Comparison of ENCODE assay signal across 16 cellular contexts in genomic region chr5:33230467-33231078, GRCh38.
A peak's percentile ranks its signal among the peaks of the same experiment; 100 is the strongest.
DNase-seq lines count a peak whose midpoint lies in the region; ATAC-seq and TF ChIP-seq lines count a peak whose summit lies in the region.
"Had no signal": no experiment of that assay in that cellular context is flagged by ENCODE, and none has a peak within 500 bp of the region (broad histone marks: within the 10 kb centered on the region; RNA-seq: fewer than 3 reads in every experiment).

No MANE protein-coding gene starts in this region.

- TF ChIP-seq EP300 in SK-N-SH (IDR thresholded peaks at IDR 0.05; ENCODE audit: borderline replicate concordance in 1 of 2, low read depth in 1 of 2, low read length in 1 of 2), result no peak

- H3K27me3 ChIP-seq in SK-N-SH (ENCODE audit: insufficient read depth), result no peaks in the 10 kb centered on the region
- H3K27me3 ChIP-seq in subcutaneous abdominal adipose tissue (ENCODE audit: control insufficient read depth in 5 of 5, insufficient read depth in 4 of 5, low read length in 5 of 5), result no peaks in the 10 kb centered on the region
- no peaks in the 10 kb centered on the region for H3K27me3 ChIP-seq in gastrocnemius medialis
- H3K27me3 ChIP-seq: BLaER1 treated with 17β-estradiol and CSF1 and Interleukin-3, amounts not matched to agents 10 nM and 100 nM had no signal

- DNase-seq in SK-N-SH (no peak), astrocyte of the spinal cord (ENCODE audit: low read depth, low spot score) (peak; percentile 17), left lobe of liver (ENCODE audit: low spot score) (no peak), gastrocnemius medialis (no peak)
- DNase-seq in activated CD4-positive, CD25-positive, alpha-beta regulatory T cell treated with anti-CD3 and anti-CD28 coated beads, Interleukin-2, amount 50 U/mL, for 72 hours, result no peak
- DNase-seq: 8988T, H7, Kasumi-1, NCI-H1105 treated with DMSO at 0.1 percent for 48 hours, NCI-H187, NCI-H2171 treated with DMSO at 0.1 percent for 48 hours, NCI-H774 had no signal

- H3K36me3 ChIP-seq in SK-N-SH (replicated peaks in 1 of 2; ENCODE audit: control insufficient read depth in 1 of 2, insufficient read depth in 2 of 2, low read length in 1 of 2) (no peaks in the 10 kb centered on the region), subcutaneous abdominal adipose tissue (ENCODE audit: control insufficient read depth in 5 of 5, insufficient read depth in 5 of 5, low read length in 5 of 5) (no peaks in the 10 kb centered on the region), gastrocnemius medialis (no peaks in the 10 kb centered on the region)
- H3K36me3 ChIP-seq: BLaER1 treated with 17β-estradiol and CSF1 and Interleukin-3, amounts not matched to agents 10 nM and 100 nM had no signal

- 71% methylated on average over 13 of the region's 13 CpGs for WGBS in SK-N-SH (ENCODE audit: low lambda C conversion rate)

- no peak for TF ChIP-seq CTCF in SK-N-SH (IDR thresholded peaks at IDR 0.05)
- no peak for TF ChIP-seq CTCF in astrocyte of the spinal cord (IDR thresholded peaks at IDR 0.05; ENCODE audit: low read depth, low read length)
- no peak for TF ChIP-seq CTCF in gastrocnemius medialis (IDR thresholded peaks at IDR 0.05 in 4 of 5, conservative IDR thresholded peaks at IDR 0.05 in 1 of 5)

- H3K9me3 ChIP-seq in SK-N-SH (no peaks in the 10 kb centered on the region), subcutaneous abdominal adipose tissue (ENCODE audit: control insufficient read depth in 5 of 5, low read length in 5 of 5) (peaks cover 0 to 4% (median 0%) of the 10 kb centered on the region in 5 donors), gastrocnemius medialis (no peaks in the 10 kb centered on the region)

- ATAC-seq in SK-N-SH treated with all-trans-retinoic acid at 6 μM for 48 hours (no peak), left lobe of liver (peak; percentile 40), gastrocnemius medialis (no peak), HG03095 (IDR thresholded peaks at IDR 0.05; ENCODE audit: unreplicated experiment) (no peak)

- no peaks in the 10 kb centered on the region for H3K79me2 ChIP-seq in SK-N-SH (ENCODE audit: insufficient read depth)

- H3K27ac ChIP-seq in SK-N-SH (ENCODE audit: low read depth in 2 of 2, low read length in 1 of 2) (no peak overlapping the region), subcutaneous abdominal adipose tissue (ENCODE audit: low read depth, low read length) (peak overlapping the region; percentile 31), gastrocnemius medialis (no peak overlapping the region)
- H3K27ac ChIP-seq: BLaER1 treated with 17β-estradiol and CSF1 and Interleukin-3, amounts not matched to agents 10 nM and 100 nM had no signal

- H2AFZ ChIP-seq in SK-N-SH (ENCODE audit: low read depth), result peak overlapping the region; percentile 20; the same call in 1 of the 2 replicates

- H3K4me2 ChIP-seq in SK-N-SH, result no peak overlapping the region
- H3K4me2 ChIP-seq: BLaER1 treated with 17β-estradiol and CSF1 and Interleukin-3, amounts not matched to agents 10 nM and 100 nM had no signal

- H4K20me1 ChIP-seq in SK-N-SH (ENCODE audit: insufficient read depth), result no peaks in the 10 kb centered on the region
- H4K20me1 ChIP-seq: BLaER1 treated with 17β-estradiol and CSF1 and Interleukin-3, amounts not matched to agents 10 nM and 100 nM had no signal

- no peak overlapping the region for H3K9ac ChIP-seq in SK-N-SH
- H3K9ac ChIP-seq in subcutaneous abdominal adipose tissue (ENCODE audit: low read length in 5 of 5), result no peak overlapping the region
- H3K9ac ChIP-seq: BLaER1 treated with 17β-estradiol and CSF1 and Interleukin-3, amounts not matched to agents 10 nM and 100 nM had no signal

- no peak for TF ChIP-seq POLR2A in gastrocnemius medialis (IDR thresholded peaks at IDR 0.05)

- H3K4me3 ChIP-seq in SK-N-SH (ENCODE audit: low read depth in 2 of 2, low read length in 1 of 2) (no peak overlapping the region), astrocyte of the spinal cord (ENCODE audit: low read depth, low read length) (no peak overlapping the region), subcutaneous abdominal adipose tissue (ENCODE audit: low read depth in 1 of 5, low read length in 5 of 5) (no peak overlapping the region), gastrocnemius medialis (no peak overlapping the region)
- H3K4me3 ChIP-seq: BLaER1 treated with 17β-estradiol and CSF1 and Interleukin-3, amounts not matched to agents 10 nM and 100 nM had no signal

- H3F3A ChIP-seq in SK-N-SH (replicated peaks; ENCODE audit: insufficient read depth), result peaks cover 4% of the 10 kb centered on the region

- no peaks in the 10 kb centered on the region for H3K9me2 ChIP-seq in SK-N-SH

- CTCF ChIA-PET in SK-N-SH (lab: Yijun Ruan, JAX), result no interaction called here

- no peak for TF ChIP-seq RAD21 in SK-N-SH (IDR thresholded peaks at IDR 0.05; ENCODE audit: low read length)

- in situ Hi-C loops in astrocyte of the spinal cord (cut with HindIII; ENCODE audit: low sequenced_read_pairs) (no loop called here), gastrocnemius medialis (cut with MboI; ENCODE audit: low sequenced_read_pairs in 4 of 4) (no loop called here)

- intact Hi-C loops in gastrocnemius medialis (cut with DNase I; ENCODE audit: low total_unique reads), result no loop called here

- POLR2A ChIA-PET in SK-N-SH (lab: Yijun Ruan, JAX), result no interaction called here

- H3K4me1 ChIP-seq in SK-N-SH (ENCODE audit: control insufficient read depth in 1 of 2, insufficient read depth in 2 of 2, low read depth in 1 of 2, low read length in 1 of 2) (peaks cover 0 to 4% of the 10 kb centered on the region in 2 experiments; a peak in 2 of 4 replicates), subcutaneous abdominal adipose tissue (ENCODE audit: control insufficient read depth in 5 of 5, insufficient read depth in 5 of 5, low read length in 5 of 5) (peaks cover 0 to 32% (median 0%) of the 10 kb centered on the region in 5 donors), gastrocnemius medialis (peaks cover 0 to 10% of the 10 kb centered on the region in 2 donors)

TF ChIP-seq in SK-N-SH, 30 proteins besides CTCF, POLR2A, EP300 and RAD21:
- TF ChIP-seq POLR2AphosphoS5 (IDR thresholded peaks at IDR 0.05; ENCODE audit: low read depth, low read length), result no peak
TF ChIP-seq in SK-N-SH: peak in this region for 0.

TF ChIP-seq in SK-N-SH treated with all-trans-retinoic acid at 6 μM for 48 hours, 23 proteins besides CTCF, POLR2A, EP300 and RAD21 (continues in another document):
- TF ChIP-seq ESRRG (CRISPR knock-in tag; IDR thresholded peaks at IDR 0.05), result no peak
- TF ChIP-seq ARNTL (CRISPR knock-in tag; IDR thresholded peaks at IDR 0.05; ENCODE audit: borderline replicate concordance, low read depth), result no peak
- no peak for TF ChIP-seq BACH2 (CRISPR knock-in tag; IDR thresholded peaks at IDR 0.05; ENCODE audit: borderline replicate concordance)
- no peak for TF ChIP-seq TOX (CRISPR knock-in tag; IDR thresholded peaks at IDR 0.05; ENCODE audit: borderline replicate concordance)
- TF ChIP-seq GLIS3 (CRISPR knock-in tag; IDR thresholded peaks at IDR 0.05), result no peak
- TF ChIP-seq OSR1 (CRISPR knock-in tag; IDR thresholded peaks at IDR 0.05), result no peak
- no peak for TF ChIP-seq PPARA (CRISPR knock-in tag; IDR thresholded peaks at IDR 0.05; ENCODE audit: borderline replicate concordance)
- no peak for TF ChIP-seq ZNF565 (CRISPR knock-in tag; conservative IDR thresholded peaks at IDR 0.05; ENCODE audit: low read depth)
- TF ChIP-seq, protein P1, sequence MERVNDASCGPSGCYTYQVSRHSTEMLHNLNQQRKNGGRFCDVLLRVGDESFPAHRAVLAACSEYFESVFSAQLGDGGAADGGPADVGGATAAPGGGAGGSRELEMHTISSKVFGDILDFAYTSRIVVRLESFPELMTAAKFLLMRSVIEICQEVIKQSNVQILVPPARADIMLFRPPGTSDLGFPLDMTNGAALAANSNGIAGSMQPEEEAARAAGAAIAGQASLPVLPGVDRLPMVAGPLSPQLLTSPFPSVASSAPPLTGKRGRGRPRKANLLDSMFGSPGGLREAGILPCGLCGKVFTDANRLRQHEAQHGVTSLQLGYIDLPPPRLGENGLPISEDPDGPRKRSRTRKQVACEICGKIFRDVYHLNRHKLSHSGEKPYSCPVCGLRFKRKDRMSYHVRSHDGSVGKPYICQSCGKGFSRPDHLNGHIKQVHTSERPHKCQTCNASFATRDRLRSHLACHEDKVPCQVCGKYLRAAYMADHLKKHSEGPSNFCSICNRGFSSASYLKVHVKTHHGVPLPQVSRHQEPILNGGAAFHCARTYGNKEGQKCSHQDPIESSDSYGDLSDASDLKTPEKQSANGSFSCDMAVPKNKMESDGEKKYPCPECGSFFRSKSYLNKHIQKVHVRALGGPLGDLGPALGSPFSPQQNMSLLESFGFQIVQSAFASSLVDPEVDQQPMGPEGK (CRISPR knock-in tag; IDR thresholded peaks at IDR 0.05; ENCODE audit: borderline replicate concordance), result no peak
- TF ChIP-seq ZNF70 (CRISPR knock-in tag; IDR thresholded peaks at IDR 0.05), result no peak
- TF ChIP-seq TSHZ2 (CRISPR knock-in tag; IDR thresholded peaks at IDR 0.05), result no peak
